Comparison of ENCODE assay signal across 21 cellular contexts in genomic region chr5:116669261-116670049, GRCh38.
A peak's percentile ranks its signal among the peaks of the same experiment; 100 is the strongest.
DNase-seq lines count a peak whose midpoint lies in the region; ATAC-seq, FAIRE-seq and TF ChIP-seq lines count a peak whose summit lies in the region.
"Had no signal": no experiment of that assay in that cellular context is flagged by ENCODE, and none has a peak within 500 bp of the region (broad histone marks: within the 10 kb centered on the region; RNA-seq: fewer than 3 reads in every experiment).

No MANE protein-coding gene starts in this region.

- no peak for FAIRE-seq in pancreas (lab: Jason Lieb, UNC)
- FAIRE-seq: H54, urothelium cell line had no signal

- 64 to 78% methylated on average over 4 of the region's 4 CpGs for WGBS in pancreas, 2 donors

- TF ChIP-seq CTCF in pancreas (IDR thresholded peaks at IDR 0.05) (no peak), left lung (IDR thresholded peaks at IDR 0.05) (no peak), GM13976 (IDR thresholded peaks at IDR 0.05; ENCODE audit: borderline replicate concordance, control extremely low read depth, extremely low read depth, insufficient read depth, missing control alignments) (no peak)

- no peaks in the 10 kb centered on the region for H3K9me3 ChIP-seq in pancreas
- no peaks in the 10 kb centered on the region for H3K9me3 ChIP-seq in left lung
- H3K9me3 ChIP-seq: adrenal gland, neutrophil, suprapubic skin had no signal

- H3K27me3 ChIP-seq in pancreas (no peaks in the 10 kb centered on the region), left lung (no peaks in the 10 kb centered on the region)
- H3K27me3 ChIP-seq: adrenal gland, neutrophil, suprapubic skin had no signal

- peaks cover 0 to 12% (median 0%) of the 10 kb centered on the region in 3 donors for H3K4me1 ChIP-seq in pancreas
- no peaks in the 10 kb centered on the region for H3K4me1 ChIP-seq in left lung
- H3K4me1 ChIP-seq: adrenal gland had no signal

- H3K27ac ChIP-seq in pancreas (peak overlapping the region in 3 of 4 donors; percentile 20 to 38 (median 37)), left lung (no peak overlapping the region)
- H3K27ac ChIP-seq: adrenal gland, epithelial cell of prostate, neutrophil, SK-N-MC, suprapubic skin had no signal

- DNase-seq in DMS153 (lab: John Stamatoyannopoulos, UW) = peak; percentile 26
- DNase-seq in DMS153 treated with DMSO at 0.1 percent for 48 hours (lab: John Stamatoyannopoulos, UW; ENCODE audit: unreplicated experiment) = no peak
- DNase-seq in NCI-H2171 (lab: John Stamatoyannopoulos, UW) = peak; percentile 17
- DNase-seq in globus pallidus (ENCODE audit: low spot score) = peak; percentile 91
- no peak for DNase-seq in pancreas
- no peak for DNase-seq in left lung
- DNase-seq in GM13976 (ENCODE audit: low spot score) = no peak
- DNase-seq: 8988T; activated CD4-positive, alpha-beta T cell treated with anti-CD3 and anti-CD28 coated beads, Interleukin-2, amount 50 U/mL, for 4 hours; activated effector memory CD4-positive, alpha-beta T cell treated with anti-CD3 and anti-CD28 coated beads, Interleukin-2, amount 50 U/mL, for 16 hours; AML-193; NCI-H2029; stimulated activated CD4-positive, alpha-beta T cell treated with anti-CD3 and anti-CD28 coated beads, Interleukin-15, amount 100 ng/mL, for 24 hours had no signal

- ATAC-seq in pancreas (peak in 3 of 4 donors; percentile 40 to 49 (median 45)), GM18868 (IDR thresholded peaks at IDR 0.05; ENCODE audit: unreplicated experiment) (no peak), left lung (no peak)

- H3K36me3 ChIP-seq in pancreas (no peaks in the 10 kb centered on the region), left lung (no peaks in the 10 kb centered on the region)
- H3K36me3 ChIP-seq: adrenal gland, neutrophil, suprapubic skin had no signal

- intact Hi-C loops in pancreas (cut with DNase I) (no loop called here), left lung (cut with DNase I) (no loop called here)

- H3K4me3 ChIP-seq in pancreas (no peak overlapping the region), left lung (no peak overlapping the region)
- H3K4me3 ChIP-seq: adrenal gland, SK-N-MC, suprapubic skin had no signal

- in situ Hi-C loops in GM13976 (cut with MboI; ENCODE audit: low sequenced_read_pairs, unreplicated experiment) = no loop called here

Comparison
In these comparisons a context has a peak if more than half of its experiments do, and no peak if none do; other contexts are left out.
1. DNase-seq: peak in DMS153 (single experiment), NCI-H2171 (single experiment) and globus pallidus (single experiment); none in DMS153 treated with DMSO at 0.1 percent for 48 hours (single experiment), pancreas (0 of 6), left lung (0 of 2) and GM13976 (single experiment).
2. ATAC-seq: peak in pancreas (3 of 4); none in GM18868 (single experiment) and left lung (single experiment).
3. H3K27ac ChIP-seq: peak in pancreas (3 of 4); none in left lung (0 of 2).